19 cellular contexts compared by ENCODE assay signal in genomic region chr13:24341439-24341838, GRCh38. TPM values are rescaled to one million over a fixed set of nuclear protein-coding genes. Genes with fewer than 3 reads are reported as not detected.
DNase-seq lines count a peak whose midpoint lies in the region; ATAC-seq and TF ChIP-seq lines count a peak whose summit lies in the region.
"Had no signal": no experiment of that assay in that cellular context is flagged by ENCODE, and none has a peak within 500 bp of the region (broad histone marks: within the 10 kb centered on the region; RNA-seq: fewer than 3 reads in every experiment).

No MANE protein-coding gene starts in this region.

- no peaks in the 10 kb centered on the region for H3K27me3 ChIP-seq in foreskin keratinocyte
- H3K27me3 ChIP-seq: BLaER1 treated with 17β-estradiol and CSF1 and Interleukin-3, amounts not matched to agents 10 nM and 100 nM; SJCRH30 had no signal

- DNase-seq in AG08396 (ENCODE audit: low spot score) (peak; percentile 36), GM04504 (ENCODE audit: low read depth) (peak; percentile 8), NCI-H774 (lab: John Stamatoyannopoulos, UW) (peak; percentile 9), foreskin keratinocyte (peak in 1 of 2 donors; percentile 41), GM19240 (ENCODE audit: insufficient read length, low spot score) (no peak), Right ventricle myocardium inferior (ENCODE audit: missing footprints) (no peak)
- DNase-seq: activated CD4-positive, alpha-beta T cell treated with anti-CD3 and anti-CD28 coated beads, Interleukin-2, amount 50 U/mL, for 1 hour; DND-41; H9; head of caudate nucleus; KBM-7; midbrain; NCI-H1930; SJCRH30 had no signal

- intact Hi-C loops in Right ventricle myocardium inferior (cut with DNase I): no loop called here

- H3K4me1 ChIP-seq in foreskin keratinocyte: no peaks in the 10 kb centered on the region
- H3K4me1 ChIP-seq: SJCRH30 had no signal

- ATAC-seq in foreskin keratinocyte (peak; percentile 84), HG03439 (IDR thresholded peaks at IDR 0.05; ENCODE audit: unreplicated experiment) (no peak), HG03025 (IDR thresholded peaks at IDR 0.05; ENCODE audit: low FRiP score, unreplicated experiment) (no peak), Right ventricle myocardium inferior (no peak)
- ATAC-seq: GM12878 had no signal

- no peak overlapping the region for H3K27ac ChIP-seq in foreskin keratinocyte
- H3K27ac ChIP-seq: BLaER1 treated with 17β-estradiol and CSF1 and Interleukin-3, amounts not matched to agents 10 nM and 100 nM; SJCRH30 had no signal

- TF ChIP-seq CTCF in foreskin keratinocyte (conservative IDR thresholded peaks at IDR 0.05): no peak

RNA-seq across cellular contexts. Expression of gene C1QTNF9, which starts 32.1 kb away (rescaled TPM):
- total RNA-seq in foreskin keratinocyte: not detected in 2 replicates
- polyA plus RNA-seq in foreskin keratinocyte: not detected in 2 replicates
- 4.5 TPM for total RNA-seq in Right ventricle myocardium inferior
- total RNA-seq: chondrocyte, GM12878, H9, SJCRH30 had no signal
- polyA plus RNA-seq: GM12878 had no signal

Comparison
In these comparisons a context has a peak if more than half of its experiments do, and no peak if none do; other contexts are left out.
1. DNase-seq: peak in AG08396 (single experiment), GM04504 (single experiment) and NCI-H774 (single experiment); none in GM19240 (single experiment) and Right ventricle myocardium inferior (single experiment).